ENCODE assay signal across 8 cellular contexts in genomic region chr2:54456526-54457325, GRCh38. TPM values are rescaled to one million over a fixed set of nuclear protein-coding genes. Genes with fewer than 3 reads are reported as not detected.
A peak's percentile ranks its signal among the peaks of the same experiment; 100 is the strongest.
DNase-seq lines count a peak whose midpoint lies in the region; ATAC-seq, FAIRE-seq and TF ChIP-seq lines count a peak whose summit lies in the region.

No MANE protein-coding gene starts in this region.

- H3K4me1 Mint-ChIP-seq in memory B cell, result peaks cover 13% of the 10 kb centered on the region

- H2BK15ac ChIP-seq in H1 (ENCODE audit: low read length), result no peak overlapping the region

- H2BK12ac ChIP-seq in H1 (ENCODE audit: low read depth, low read length), result no peak overlapping the region

- H3K36me3 ChIP-seq in HUES6 (ENCODE audit: control insufficient read depth, insufficient read depth, low read length), result no peaks in the 10 kb centered on the region
- no peaks in the 10 kb centered on the region for H3K36me3 ChIP-seq in H1 (ENCODE audit: control insufficient read depth in 2 of 4, insufficient read depth in 4 of 4, low read length in 3 of 4)
- H3K36me3 ChIP-seq in transverse colon, result no peaks in the 10 kb centered on the region

- H4K8ac ChIP-seq in H1 (ENCODE audit: extremely low read depth, insufficient read depth, low read length), result no peak overlapping the region

- no peaks in the 10 kb centered on the region for H3K79me1 ChIP-seq in H1 (ENCODE audit: low read depth, low read length)

- no peak for FAIRE-seq in H1 (lab: Jason Lieb, UNC)

- H3K9me3 ChIP-seq in HUES6 (ENCODE audit: control insufficient read depth, insufficient read depth, low read depth, low read length), result no peaks in the 10 kb centered on the region
- H3K9me3 ChIP-seq in H1 (ENCODE audit: insufficient read depth in 2 of 2, low read depth in 1 of 2, low read length in 1 of 2), result no peaks in the 10 kb centered on the region
- no peaks in the 10 kb centered on the region for H3K9me3 ChIP-seq in transverse colon

- H3K23ac ChIP-seq in H1 (ENCODE audit: insufficient read length), result no peak overlapping the region

- peak overlapping the region; percentile 64 for H3K9ac ChIP-seq in HUES6 (ENCODE audit: low read length)
- peak overlapping the region in 3 of 4 experiments; percentile 13 to 71 (median 35); a peak in 4 of 7 replicates for H3K9ac ChIP-seq in H1 (replicated peaks in 1 of 4; ENCODE audit: extremely low read depth in 1 of 4, low read depth in 3 of 4, low read length in 3 of 4)

- TF ChIP-seq CTCF in H1 (IDR thresholded peaks at IDR 0.05; ENCODE audit: control extremely low read depth in 1 of 3, insufficient read depth in 1 of 3, low read depth in 1 of 3, low read length in 3 of 3) (no peak), transverse colon (IDR thresholded peaks at IDR 0.05) (no peak)

- peak overlapping the region; percentile 63; the same call in 1 of the 2 replicates for H2AFZ ChIP-seq in H1 (ENCODE audit: low read length)

- H3K4ac ChIP-seq in H1 (replicated peaks; ENCODE audit: insufficient read length, low read depth, low read length), result no peak overlapping the region

- H3K14ac ChIP-seq in H1 (ENCODE audit: insufficient read length), result no peak overlapping the region

- TF ChIP-seq RAD21 in H1 (IDR thresholded peaks at IDR 0.05 in 1 of 2, conservative IDR thresholded peaks at IDR 0.05 in 1 of 2; ENCODE audit: low read depth in 2 of 2, low read length in 2 of 2), result no peak

- ATAC-seq in GM18519 (IDR thresholded peaks at IDR 0.05; ENCODE audit: low FRiP score, unreplicated experiment) (peak; percentile 40), memory B cell (ENCODE audit: low read depth) (peak; percentile 41)

- CTCF ChIA-PET in H1 (lab: Charles Lee; ENCODE audit: partially characterized antibody), result interaction anchor here (1.7 kb wide), 1 partner anchor 41 kb away, joined by 4 read pairs; no protein-coding TSS in a partner anchor

- H3K4me2 ChIP-seq in H1 (ENCODE audit: insufficient read depth in 1 of 2, low read depth in 2 of 2, low read length in 2 of 2), result peak overlapping the region; percentile 80 to 87

- H3K36me3 Mint-ChIP-seq in memory B cell, result no peaks in the 10 kb centered on the region

- POLR2A ChIA-PET in H1 (lab: Charles Lee; ENCODE audit: partially characterized antibody), result interaction anchor here (1.1 kb wide), 1 partner anchor 101 kb away, joined by 4 read pairs; no protein-coding TSS in a partner anchor

- intact Hi-C loops in transverse colon (cut with DNase I; ENCODE audit: low total_unique reads), result loop anchor here (10.0 kb wide), 1 partner anchor 132 kb away; no protein-coding TSS in a partner anchor

- H3K4me1 ChIP-seq in HUES6 (ENCODE audit: control insufficient read depth, insufficient read depth, low read length), result peaks cover 10% of the 10 kb centered on the region
- H3K4me1 ChIP-seq in H1 (replicated peaks in 1 of 4; ENCODE audit: control insufficient read depth in 3 of 4, insufficient read depth in 4 of 4, low read length in 3 of 4), result peaks cover 0 to 4% (median under 1%) of the 10 kb centered on the region in 4 experiments; a peak in 1 of 7 replicates
- peaks cover 2 to 22% (median 14%) of the 10 kb centered on the region in 4 donors for H3K4me1 ChIP-seq in transverse colon

- H2AK5ac ChIP-seq in H1 (ENCODE audit: low read depth, low read length), result no peak overlapping the region

- H3K27ac ChIP-seq in HUES6 (ENCODE audit: low read depth, low read length) (no peak overlapping the region; the same call in 1 of the 2 replicates), H1 (ENCODE audit: low read depth, low read length) (no peak overlapping the region), transverse colon (peak overlapping the region; percentile 86 to 94 (median 92))

- H3K27me3 Mint-ChIP-seq in memory B cell, result peaks cover 21% of the 10 kb centered on the region

- H3K27me3 ChIP-seq in HUES6 (ENCODE audit: control insufficient read depth, insufficient read depth, low read length) (no peaks in the 10 kb centered on the region), H1 (replicated peaks in 1 of 4; ENCODE audit: control insufficient read depth in 3 of 4, extremely low read depth in 1 of 4, insufficient read depth in 3 of 4, low read length in 3 of 4) (no peaks in the 10 kb centered on the region; a peak in 1 of 7 replicates), transverse colon (peaks cover 78% of the 10 kb centered on the region)

- peak; percentile 52 for DNase-seq in AG08395 (ENCODE audit: low spot score)
- DNase-seq in T1000 (lab: John Stamatoyannopoulos, UW), result peak; percentile 62
- DNase-seq in H1 (ENCODE audit: low read depth in 1 of 2, low spot score in 2 of 2), result peak in 1 of 2 experiments; percentile 79
- DNase-seq in memory B cell (ENCODE audit: low spot score in 2 of 2), result peak in 1 of 2 donors; percentile 40
- DNase-seq in transverse colon, result peak; percentile 17
- no peak for DNase-seq in mucosa of gallbladder (ENCODE audit: low spot score)

- H3K56ac ChIP-seq in H1 (replicated peaks; ENCODE audit: insufficient read length, low read depth, low read length), result no peak overlapping the region

- H3K4me3 ChIP-seq in HUES6 (ENCODE audit: low read depth, low read length) (peak overlapping the region; percentile 95), H1 (ENCODE audit: extremely low read depth in 1 of 4, insufficient read depth in 2 of 4, low read depth in 3 of 4, low read length in 4 of 4) (peak overlapping the region; percentile 70 to 79 (median 76)), transverse colon (peak overlapping the region; percentile 71 to 84 (median 77))

- H3K18ac ChIP-seq in H1 (ENCODE audit: extremely low read depth, low read length), result no peak overlapping the region

- no peak overlapping the region for H2BK20ac ChIP-seq in H1 (ENCODE audit: low read length)

- H3K27ac Mint-ChIP-seq in memory B cell, result no peak overlapping the region

- TF ChIP-seq POLR2A in H1 (IDR thresholded peaks at IDR 0.05; ENCODE audit: control extremely low read depth in 1 of 2, low read depth in 2 of 2, low read length in 2 of 2) (no peak; a peak in 1 of 3 replicates), transverse colon (IDR thresholded peaks at IDR 0.05) (no peak)

- no peak overlapping the region for H2BK120ac ChIP-seq in H1 (replicated peaks; ENCODE audit: low read depth, low read length)

- no peak overlapping the region for H2BK5ac ChIP-seq in H1 (ENCODE audit: low read depth, low read length)

- H4K5ac ChIP-seq in H1 (ENCODE audit: insufficient read length, low read depth, low read length), result no peak overlapping the region

- peaks cover 2 to 33% of the 10 kb centered on the region in 2 experiments; a peak in 3 of 4 replicates for H3K79me2 ChIP-seq in H1 (ENCODE audit: control insufficient read depth in 1 of 2, insufficient read depth in 2 of 2, low read length in 2 of 2)

- in situ Hi-C loops in transverse colon (cut with MboI; ENCODE audit: low pct_ligation_motif_present in 1 of 4, low pct_unique_long_range_greater_than_20kb in 1 of 4, low sequenced_read_pairs in 3 of 4), result no loop called here

- no peaks in the 10 kb centered on the region for H3K9me3 Mint-ChIP-seq in memory B cell

- no peak overlapping the region for H4K91ac ChIP-seq in H1 (replicated peaks; ENCODE audit: insufficient read length, low read length)

- peaks cover 2 to 3% of the 10 kb centered on the region in 2 experiments for H4K20me1 ChIP-seq in H1 (replicated peaks in 1 of 2; ENCODE audit: control insufficient read depth in 1 of 2, insufficient read depth in 2 of 2, low read length in 2 of 2)

- WGBS in H1 (ENCODE audit: extremely low coverage in 1 of 2, insufficient coverage in 1 of 2, insufficient read length in 1 of 2, insufficient replicate concordance in 2 of 2, low coverage in 1 of 2, low lambda C conversion rate in 2 of 2, missing lambda C conversion rate in 1 of 2), 2 experiments, result 2% methylated on average over 12 of the region's 98 CpGs; no CpG with 5 or more reads in 1 of the 2 experiments
- WGBS in transverse colon (ENCODE audit: low coverage in 1 of 2), 2 donors, result 0% methylated on average over 21 of the region's 98 CpGs; no CpG with 5 or more reads in 1 of the 2 donors

- peaks cover 15% of the 10 kb centered on the region for H3K23me2 ChIP-seq in H1 (ENCODE audit: low read depth, low read length)

- TF ChIP-seq EP300 in H1 (IDR thresholded peaks at IDR 0.05; ENCODE audit: borderline replicate concordance in 1 of 2, low read depth in 2 of 2, low read length in 2 of 2) (no peak), transverse colon (IDR thresholded peaks at IDR 0.05; ENCODE audit: low read depth) (no peak)

- H3K4me3 Mint-ChIP-seq in memory B cell, result peak overlapping the region; percentile 89

TF ChIP-seq in H1, 55 proteins besides CTCF, POLR2A, EP300 and RAD21 (continues in another document):
- TF ChIP-seq SP4 (IDR thresholded peaks at IDR 0.05; ENCODE audit: low read length) (no peak), TAF1 (IDR thresholded peaks at IDR 0.05; ENCODE audit: low read depth, low read length) (peak; percentile 24; the same call in 1 of the 2 replicates), ZNF274 (IDR thresholded peaks at IDR 0.05; ENCODE audit: borderline replicate concordance, extremely low read depth, low read length) (no peak), RBBP5 (IDR thresholded peaks at IDR 0.05; ENCODE audit: borderline replicate concordance, low read depth, low read length) (peak; percentile 82), HDAC2 (IDR thresholded peaks at IDR 0.05; ENCODE audit: borderline replicate concordance in 1 of 2, low read depth in 2 of 2, low read length in 2 of 2) (0 out of 4 replicates have a peak, but pooled peaks of 1 of the 2 experiments have one; percentile 6), NRF1 (IDR thresholded peaks at IDR 0.05; ENCODE audit: low read depth, low read length) (no peak), SIRT6 (IDR thresholded peaks at IDR 0.05; ENCODE audit: low read length) (no peak), RXRA (IDR thresholded peaks at IDR 0.05; ENCODE audit: insufficient read depth, low read depth, low read length) (no peak), EGR1 (IDR thresholded peaks at IDR 0.05; ENCODE audit: borderline replicate concordance, low read depth, low read length) (peak; percentile 43; the same call in 1 of the 2 replicates), SUZ12 (IDR thresholded peaks at IDR 0.05; ENCODE audit: low read length) (peak; percentile 24; the same call in 1 of the 2 replicates), KDM4A (IDR thresholded peaks at IDR 0.05; ENCODE audit: low read depth, low read length, severe bottlenecking) (peak; percentile 94)

RNA-seq across cellular contexts. Expression of gene SPTBN1, which starts 0.6 kb away (rescaled TPM):
- 174 and 180 TPM in 2 replicates for total RNA-seq in H1 (2021; fragmentation: NEBNext Ultra II Directional; extraction: Animal tissue kit (Norgen Biotek cat#: 25700))
- polyA plus RNA-seq in H1 (2011; rRNA removed), result 30.7 and 31.8 TPM in 2 replicates
- polyA plus RNA-seq in H1 (2011; cell fraction: cytosol; rRNA removed), result 29.0 TPM
- polyA plus RNA-seq in H1 (2011; cell fraction: nucleus; rRNA removed), result 199 TPM
- polyA plus RNA-seq in H1 (2012, experiment 1 of 2), result 91.4 to 111 TPM (median 106 TPM) in 4 replicates
- 5.4 TPM for polyA plus RNA-seq in H1 (2012, experiment 2 of 2)
- polyA plus RNA-seq in H1 (2013, experiment 1 of 2), result 117 TPM
- polyA plus RNA-seq in H1 (2013, experiment 2 of 2), result 112 TPM
- polyA minus RNA-seq in H1 (2011; rRNA and poly(A)+ RNA removed), result 102 and 138 TPM in 2 replicates
- polyA minus RNA-seq in H1 (2011; cell fraction: cytosol; rRNA and poly(A)+ RNA removed), result 66.8 TPM
- polyA minus RNA-seq in H1 (2011; cell fraction: nucleus; rRNA and poly(A)+ RNA removed), result 173 TPM
- 100 to 1,000 TPM; 269 to 301 (median 285) TPM for total RNA-seq in transverse colon
- total RNA-seq in mucosa of gallbladder, result 433 TPM

Comparison
In these comparisons a context has a peak if more than half of its experiments do, and no peak if none do; other contexts are left out.
1. H3K27ac ChIP-seq: peak in transverse colon (4 of 4); none in HUES6 (single experiment) and H1 (single experiment).
2. Peak in every context shown above with its lines, with median percentiles within 50 percentile points of each other: H3K4me3 ChIP-seq.